ENCODE assay signal across 10 cellular contexts in the genomic region with DNA sequence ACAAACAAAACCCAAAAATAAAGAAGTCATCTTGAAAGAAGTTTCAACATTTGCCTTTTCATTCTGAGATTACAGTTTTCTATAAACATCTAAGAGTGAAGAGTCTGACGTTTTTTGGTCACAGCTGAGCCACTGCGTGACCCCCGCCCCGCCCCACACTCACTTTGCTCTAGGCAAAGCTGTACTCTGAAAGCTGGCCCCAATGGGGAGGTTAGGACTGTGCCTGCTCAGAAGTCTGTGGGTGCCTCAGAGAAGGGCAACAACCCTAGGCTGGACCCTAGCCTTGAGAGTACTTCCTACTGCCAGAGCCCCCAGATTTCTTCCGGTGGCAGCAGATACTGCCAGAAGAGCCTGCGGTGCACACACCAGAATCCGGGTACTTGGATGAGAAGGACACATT. TPM values are rescaled to one million over a fixed set of nuclear protein-coding genes. Genes with fewer than 3 reads are reported as not detected.
DNase-seq lines count a peak whose midpoint lies in the region; ATAC-seq and TF ChIP-seq lines count a peak whose summit lies in the region.
"Had no signal": no experiment of that assay in that cellular context is flagged by ENCODE, and none has a peak within 500 bp of the region (broad histone marks: within the 10 kb centered on the region; RNA-seq: fewer than 3 reads in every experiment).

No MANE protein-coding gene starts in this region.

- peaks cover 7 to 14% (median 8%) of the 10 kb centered on the region in 3 donors for H3K4me1 Mint-ChIP-seq in naive B cell

- intact Hi-C loops in heart left ventricle (cut with DNase I) (no loop called here), upper lobe of right lung (cut with DNase I) (no loop called here)

- 73 to 80% (median 77%) methylated on average over 7 of the region's 7 CpGs for WGBS in heart left ventricle, 4 donors

- peaks cover 21 to 32% of the 10 kb centered on the region in 2 donors for H3K36me3 Mint-ChIP-seq in naive B cell

- H3K4me3 Mint-ChIP-seq in naive B cell = no peak overlapping the region

- peak in 2 of 4 donors; percentile 2 for ATAC-seq in heart left ventricle
- no peak for ATAC-seq in naive B cell (ENCODE audit: low read depth in 2 of 2)
- no peak for ATAC-seq in upper lobe of right lung
- ATAC-seq in HG02981 (IDR thresholded peaks at IDR 0.05; ENCODE audit: unreplicated experiment) = no peak
- ATAC-seq in stimulated activated naive CD8-positive, alpha-beta T cell treated with anti-CD3 and anti-CD28 coated beads, Interleukin-15, Interleukin-2, amounts not matched to agents 100 U/mL and 50 U/mL, for 24 hours = no peak

- H3K27me3 ChIP-seq in heart left ventricle = no peaks in the 10 kb centered on the region
- H3K27me3 ChIP-seq in right atrium auricular region = no peaks in the 10 kb centered on the region
- no peaks in the 10 kb centered on the region for H3K27me3 ChIP-seq in adipocyte (replicated peaks; ENCODE audit: control insufficient read depth, insufficient read depth, low read length)
- H3K27me3 ChIP-seq in upper lobe of right lung = no peaks in the 10 kb centered on the region
- H3K27me3 ChIP-seq: transverse colon had no signal

- no peak overlapping the region for H3K4me3 ChIP-seq in heart left ventricle
- no peak overlapping the region for H3K4me3 ChIP-seq in right atrium auricular region
- no peak overlapping the region for H3K4me3 ChIP-seq in adipocyte (ENCODE audit: low read length)
- no peak overlapping the region for H3K4me3 ChIP-seq in upper lobe of right lung
- H3K4me3 ChIP-seq: transverse colon had no signal

- H3K27me3 Mint-ChIP-seq in naive B cell = no peaks in the 10 kb centered on the region

- no peaks in the 10 kb centered on the region for H3K9me3 Mint-ChIP-seq in naive B cell
- H3K9me3 Mint-ChIP-seq: activated naive CD4-positive, alpha-beta T cell treated with anti-CD3 and anti-CD28 coated beads, Interleukin-2, amount 50 U/mL, for 72 hours had no signal

- H3K4me1 ChIP-seq in heart left ventricle (peaks cover 0 to 45% (median 24%) of the 10 kb centered on the region in 12 donors), right atrium auricular region (peaks cover 0 to 40% of the 10 kb centered on the region in 2 donors), adipocyte (ENCODE audit: control insufficient read depth, insufficient read depth, low read length) (peaks cover 35% of the 10 kb centered on the region), upper lobe of right lung (peaks cover 14% of the 10 kb centered on the region)

- H3K9me3 ChIP-seq in heart left ventricle (no peaks in the 10 kb centered on the region), right atrium auricular region (no peaks in the 10 kb centered on the region), adipocyte (ENCODE audit: control insufficient read depth, low read length) (no peaks in the 10 kb centered on the region), upper lobe of right lung (no peaks in the 10 kb centered on the region)
- H3K9me3 ChIP-seq: transverse colon had no signal

- DNase-seq in heart left ventricle = no peak
- no peak for DNase-seq in right atrium auricular region (ENCODE audit: low spot score)
- DNase-seq in adipocyte (ENCODE audit: low read depth) = peak; percentile 36
- DNase-seq in naive B cell = no peak
- no peak for DNase-seq in upper lobe of right lung
- DNase-seq in stimulated activated naive CD8-positive, alpha-beta T cell treated with anti-CD3 and anti-CD28 coated beads, Interleukin-15, Interleukin-2, amounts not matched to agents 100 U/mL and 50 U/mL, for 24 hours = no peak
- no peak for DNase-seq in foreskin melanocyte
- DNase-seq: transverse colon had no signal

- peak overlapping the region in 4 of 6 donors; percentile 34 to 88 (median 80) for H3K27ac Mint-ChIP-seq in naive B cell

- H3K36me3 ChIP-seq in heart left ventricle (peaks cover 0 to 48% (median 38%) of the 10 kb centered on the region in 9 donors), right atrium auricular region (peaks cover 19% of the 10 kb centered on the region), adipocyte (ENCODE audit: control insufficient read depth, insufficient read depth, low read length, severe bottlenecking) (peaks cover 36% of the 10 kb centered on the region), upper lobe of right lung (peaks cover 32% of the 10 kb centered on the region)

- no peak for TF ChIP-seq POLR2A in heart left ventricle (IDR thresholded peaks at IDR 0.05)

- TF ChIP-seq CTCF in heart left ventricle (IDR thresholded peaks at IDR 0.05) (no peak), right atrium auricular region (IDR thresholded peaks at IDR 0.05) (no peak), upper lobe of right lung (IDR thresholded peaks at IDR 0.05) (no peak)

- H3K9ac ChIP-seq in adipocyte (ENCODE audit: low read length) = no peak overlapping the region

- peak overlapping the region in 8 of 12 donors; percentile 31 to 82 (median 58) for H3K27ac ChIP-seq in heart left ventricle
- peak overlapping the region in 1 of 2 donors; percentile 23 for H3K27ac ChIP-seq in right atrium auricular region
- H3K27ac ChIP-seq in upper lobe of right lung = peak overlapping the region; percentile 63

RNA-seq across cellular contexts. Expression of gene CYB5D2, which starts 19.4 kb away (rescaled TPM):
- 10 to 100 TPM in 5 of 9 donors, 1 to 10 TPM in 4; 5.7 to 23.2 (median 11.0) TPM for total RNA-seq in heart left ventricle
- polyA plus RNA-seq in heart left ventricle = 10 to 100 TPM in 1 of 2 donors, 1 to 10 TPM in 1; 6.9 to 11.1 TPM
- 10 to 100 TPM; 15.4 to 23.9 TPM for total RNA-seq in right atrium auricular region
- polyA plus RNA-seq in naive B cell (ENCODE audit: low read depth in 6 of 6) = 10 to 100 TPM in 5 of 6 donors, 1 to 10 TPM in 1; 7.8 to 27.8 (median 16.7) TPM
- total RNA-seq in upper lobe of right lung = 12.5 TPM

RNA-seq across cellular contexts. Expression of gene ZZEF1, which starts 19.5 kb away (rescaled TPM):
- 10 to 100 TPM; 27.4 to 47.6 (median 37.8) TPM for total RNA-seq in heart left ventricle
- polyA plus RNA-seq in heart left ventricle = 10 to 100 TPM; 15.7 to 19.2 TPM
- total RNA-seq in right atrium auricular region = 10 to 100 TPM; 31.7 to 33.6 TPM
- polyA plus RNA-seq in naive B cell (ENCODE audit: low read depth in 6 of 6) = 10 to 100 TPM in 1 of 6 donors, 1 to 10 TPM in 5; 4.2 to 10.6 (median 7.3) TPM
- total RNA-seq in upper lobe of right lung = 50.9 TPM
